8 cellular contexts compared by ENCODE assay signal in genomic region chr6:116011520-116011919, GRCh38. TPM values are rescaled to one million over a fixed set of nuclear protein-coding genes. Genes with fewer than 3 reads are reported as not detected.
DNase-seq lines count a peak whose midpoint lies in the region; ATAC-seq and TF ChIP-seq lines count a peak whose summit lies in the region.

No MANE protein-coding gene starts in this region.

- no peaks in the 10 kb centered on the region for H3K79me2 ChIP-seq in OCI-LY7 (ENCODE audit: insufficient read depth, low read depth, low read length)

- intact Hi-C loops in left ventricle myocardium superior (cut with micrococcal nuclease) = loop anchor here (5.0 kb wide), 1 partner anchor 86 kb away; no protein-coding TSS in a partner anchor
- intact Hi-C loops in Right ventricle myocardium inferior (cut with DNase I) = loop anchor here (10.0 kb wide), 1 partner anchor 203 kb away; no protein-coding TSS in a partner anchor
- intact Hi-C loops in OCI-LY7 (cut with micrococcal nuclease; ENCODE audit: unreplicated experiment) = loop anchor here (5.0 to 10.0 kb wide), 2 partner anchors 51 to 563 kb away; partner anchors contain the start of genes FRK and RWDD1

- H3K9me3 ChIP-seq in OCI-LY7 (ENCODE audit: low read length) = no peaks in the 10 kb centered on the region

- no peak overlapping the region for H2AFZ ChIP-seq in OCI-LY7 (ENCODE audit: low read length)

- H4K20me1 ChIP-seq in OCI-LY7 (ENCODE audit: insufficient read depth, low read length) = no peaks in the 10 kb centered on the region

- H3K4me2 ChIP-seq in OCI-LY7 (ENCODE audit: low read length) = no peak overlapping the region

- no peaks in the 10 kb centered on the region for H3K36me3 ChIP-seq in OCI-LY7 (ENCODE audit: insufficient read depth, low read length)

- peak overlapping the region; percentile 14 for H3K27ac ChIP-seq in caudate nucleus (ENCODE audit: low read depth, low read length)
- H3K27ac ChIP-seq in OCI-LY7 (ENCODE audit: low read depth, low read length, poor library complexity, severe bottlenecking) = no peak overlapping the region

- peak; percentile 35 for DNase-seq in COR-L47 (lab: John Stamatoyannopoulos, UW)
- DNase-seq in caudate nucleus (lab: John Stamatoyannopoulos, UW) = no peak
- no peak for DNase-seq in left ventricle myocardium superior
- DNase-seq in NOMO-1 treated with DMSO at 0.1 percent for 48 hours (lab: John Stamatoyannopoulos, UW; ENCODE audit: unreplicated experiment) = no peak
- no peak for DNase-seq in Right ventricle myocardium inferior (ENCODE audit: missing footprints)
- DNase-seq in OCI-LY7 (ENCODE audit: low spot score) = no peak

- CTCF ChIA-PET in OCI-LY7 (lab: Charles Lee; ENCODE audit: unreplicated experiment) = interaction anchor here (1.1 to 1.4 kb wide), 3 partner anchors 9 to 85 kb away, joined by 4 to 6 read pairs (median 5); no protein-coding TSS in a partner anchor

- no TSS peak for BruUV-seq in OCI-LY7 (replicated peaks; lab: Mats Ljungman, UMichigan)

- peaks cover 9% of the 10 kb centered on the region for H3K4me1 ChIP-seq in OCI-LY7 (ENCODE audit: insufficient read depth, low read length, poor library complexity, severe bottlenecking)

- no peak overlapping the region for H3K4me3 ChIP-seq in OCI-LY7 (ENCODE audit: low read depth, low read length, poor library complexity, severe bottlenecking)

- ATAC-seq in GM19468 (IDR thresholded peaks at IDR 0.05; ENCODE audit: extremely low read depth, unreplicated experiment) (peak; percentile 46), HG03469 (IDR thresholded peaks at IDR 0.05; ENCODE audit: unreplicated experiment) (peak; percentile 53), left ventricle myocardium superior (no peak), Right ventricle myocardium inferior (no peak)

- POLR2A ChIA-PET in OCI-LY7 (lab: Charles Lee) = interaction anchor here (0.6 to 1.6 kb wide), 3 partner anchors 50 to 243 kb away, joined by 3 to 5 read pairs (median 3); no protein-coding TSS in a partner anchor

- H3K9me2 ChIP-seq in OCI-LY7 (ENCODE audit: insufficient read depth, low read length) = no peaks in the 10 kb centered on the region

- no peak for TF ChIP-seq CTCF in OCI-LY7 (conservative IDR thresholded peaks at IDR 0.05; ENCODE audit: low read length)

RNA-seq across cellular contexts. Expression of gene FRK, which starts 49.2 kb away (rescaled TPM):
- total RNA-seq in left ventricle myocardium superior (8.8 TPM), Right ventricle myocardium inferior (7.3 TPM), OCI-LY7 (2022) (0.46 TPM in 2 replicates)
- total RNA-seq in OCI-LY7 (2014; rRNA removed; shearing (Covaris generic)) = 0.10 and 0.13 TPM in 2 replicates

Comparison
In these comparisons a context has a peak if more than half of its experiments do, and no peak if none do; other contexts are left out.
1. ATAC-seq: peak in GM19468 (single experiment) and HG03469 (single experiment); none in left ventricle myocardium superior (single experiment) and Right ventricle myocardium inferior (single experiment).